Comparison of ENCODE assay signal across 8 cellular contexts in genomic region chr6:43516697-43517502, GRCh38. TPM values are rescaled to one million over a fixed set of nuclear protein-coding genes. Genes with fewer than 3 reads are reported as not detected.
A peak's percentile ranks its signal among the peaks of the same experiment; 100 is the strongest.
DNase-seq lines count a peak whose midpoint lies in the region; ATAC-seq, FAIRE-seq and TF ChIP-seq lines count a peak whose summit lies in the region.

A gene with protein sequence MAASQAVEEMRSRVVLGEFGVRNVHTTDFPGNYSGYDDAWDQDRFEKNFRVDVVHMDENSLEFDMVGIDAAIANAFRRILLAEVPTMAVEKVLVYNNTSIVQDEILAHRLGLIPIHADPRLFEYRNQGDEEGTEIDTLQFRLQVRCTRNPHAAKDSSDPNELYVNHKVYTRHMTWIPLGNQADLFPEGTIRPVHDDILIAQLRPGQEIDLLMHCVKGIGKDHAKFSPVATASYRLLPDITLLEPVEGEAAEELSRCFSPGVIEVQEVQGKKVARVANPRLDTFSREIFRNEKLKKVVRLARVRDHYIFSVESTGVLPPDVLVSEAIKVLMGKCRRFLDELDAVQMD (plus strand): TSS chr6:43517089. CDS start chr6:43517110, 21 bp downstream.
YIPF3 (minus strand) TSS chr6:43516926; CDS start chr6:43516807, 119 bp downstream.

- H3K4me3 ChIP-seq in psoas muscle = peak within 1 kb of the TSS; percentile 94

- no peak for FAIRE-seq in urothelium cell line (lab: Jason Lieb, UNC)

- no peak for TF ChIP-seq CTCF in psoas muscle (IDR thresholded peaks at IDR 0.05)

- peaks cover 19 to 69% of the 10 kb centered on the region in 2 donors for H3K36me3 ChIP-seq in psoas muscle (ENCODE audit: insufficient read depth in 1 of 2, low read depth in 1 of 2)

- H3K27ac ChIP-seq in psoas muscle = peak within 1 kb of the TSS; percentile 94

- TF ChIP-seq POLR2A in GM15510 (IDR thresholded peaks at IDR 0.05; ENCODE audit: borderline replicate concordance, extremely low read depth, insufficient read length) = peak; percentile 89

- H3K9me3 ChIP-seq in psoas muscle = no peaks in the 10 kb centered on the region

- intact Hi-C loops in T-helper 1 cell treated with Interleukin-12 subunit alpha and Interleukin-12 subunit beta and Interleukin-4 antibody, amounts not matched to agents 30 ng/mL and 1 ng/mL, for 36 hours (cut with micrococcal nuclease) = loop anchor here (1.0 to 5.0 kb wide), 17 partner anchors 11 to 955 kb away; partner anchors contain the start of genes ABCC10, CDC5L, CNPY3 and CUL7
- intact Hi-C loops in left ventricle myocardium superior (cut with micrococcal nuclease) (no loop called here), psoas muscle (cut with DNase I) (loop anchor here in 1 of 2 donors (10.0 kb wide), 1 partner anchor 622 kb away; a partner anchor contains a TSS)

- ATAC-seq in HG02884 (IDR thresholded peaks at IDR 0.05; ENCODE audit: unreplicated experiment) = peak; percentile 86
- peak; percentile 93 for ATAC-seq in left ventricle myocardium superior
- ATAC-seq in psoas muscle = peak; percentile 95 to 98 (median 97)

- WGBS in psoas muscle, 3 donors = 0% methylated on average over 57 of the region's 57 CpGs

- peaks cover 34% of the 10 kb centered on the region for H3K4me1 ChIP-seq in psoas muscle

- H3K27me3 ChIP-seq in psoas muscle (ENCODE audit: insufficient read depth in 3 of 3, low read length in 2 of 3) = no peaks in the 10 kb centered on the region

- DNase-seq in NCI-H1694 (lab: John Stamatoyannopoulos, UW) (peak; percentile 95), amygdala (lab: John Stamatoyannopoulos, UW) (peak; percentile 56 to 98 (median 95)), left ventricle myocardium superior (peak; percentile 97), psoas muscle (peak; percentile 96 to 98), urothelium cell line (ENCODE audit: low spot score) (peak; percentile 98)

RNA-seq across cellular contexts. Expression of the first gene that starts in this region (rescaled TPM):
- total RNA-seq in T-helper 1 cell treated with Interleukin-12 subunit alpha and Interleukin-12 subunit beta and Interleukin-4 antibody, amounts not matched to agents 30 ng/mL and 1 ng/mL, for 36 hours = 40.1 and 45.5 TPM in 2 replicates
- total RNA-seq in left ventricle myocardium superior (16.9 TPM), psoas muscle (10 to 100 TPM; 17.5 to 27.8 (median 24.1) TPM)
- 10 to 100 TPM; 23.4 to 64.5 (median 43.2) TPM for polyA plus RNA-seq in psoas muscle

RNA-seq across cellular contexts. Expression of gene YIPF3, which starts in this region (rescaled TPM):
- total RNA-seq in T-helper 1 cell treated with Interleukin-12 subunit alpha and Interleukin-12 subunit beta and Interleukin-4 antibody, amounts not matched to agents 30 ng/mL and 1 ng/mL, for 36 hours = 73.2 and 77.3 TPM in 2 replicates
- 63.0 TPM for total RNA-seq in left ventricle myocardium superior
- total RNA-seq in psoas muscle = 10 to 100 TPM; 57.9 to 71.4 (median 63.0) TPM
- 10 to 100 TPM; 57.7 to 91.5 (median 71.8) TPM for polyA plus RNA-seq in psoas muscle

Comparison
In these comparisons a context has a peak if more than half of its experiments do, and no peak if none do; other contexts are left out.
1. Peak in every context shown above with its lines: DNase-seq, ATAC-seq, H3K4me3 ChIP-seq and H3K27ac ChIP-seq.